Comparison of ENCODE assay signal across 21 cellular contexts in genomic region chr6:166228839-166229528, GRCh38.
DNase-seq lines count a peak whose midpoint lies in the region; ATAC-seq, FAIRE-seq and TF ChIP-seq lines count a peak whose summit lies in the region.
"Had no signal": no experiment of that assay in that cellular context is flagged by ENCODE, and none has a peak within 500 bp of the region (broad histone marks: within the 10 kb centered on the region; RNA-seq: fewer than 3 reads in every experiment).

No MANE protein-coding gene starts in this region.

- H3K27me3 Mint-ChIP-seq in effector memory CD8-positive, alpha-beta T cell = peaks cover 56 to 73% of the 10 kb centered on the region in 2 donors

- H3K4me1 ChIP-seq in BLaER1 = peaks cover 8% of the 10 kb centered on the region; the same call in 1 of the 2 replicates
- H3K4me1 ChIP-seq in HUES6 (ENCODE audit: control insufficient read depth, insufficient read depth, low read length) = peaks cover 16% of the 10 kb centered on the region
- H3K4me1 ChIP-seq: body of pancreas, gastroesophageal sphincter, uterus had no signal

- H4K20me1 ChIP-seq in BLaER1 = no peaks in the 10 kb centered on the region

- DNase-seq in GM12891 (ENCODE audit: insufficient read length, low spot score) = no peak
- no peak for DNase-seq in effector memory CD8-positive, alpha-beta T cell
- no peak for DNase-seq in DMS79 (lab: John Stamatoyannopoulos, UW)
- no peak for DNase-seq in nucleus accumbens (lab: John Stamatoyannopoulos, UW)
- DNase-seq in ecto neural progenitor cell (ENCODE audit: low spot score) = no peak
- DNase-seq: body of pancreas; COR-L47; erythroblast; HCEC 1CT; left ventricle myocardium superior; NCI-H187 treated with DMSO at 0.1 percent for 48 hours; NCI-H510A; SIG-M5; stimulated activated CD4-positive, alpha-beta T cell treated with anti-CD3 and anti-CD28 coated beads, Interleukin-2, amount 100 ng/mL, for 48 hours; uterus had no signal

- H3K9ac ChIP-seq in BLaER1 = no peak overlapping the region
- no peak overlapping the region for H3K9ac ChIP-seq in HUES6 (ENCODE audit: low read length)

- peaks cover 3% of the 10 kb centered on the region for H3K36me3 Mint-ChIP-seq in effector memory CD8-positive, alpha-beta T cell (ENCODE audit: insufficient read depth)

- ATAC-seq in effector memory CD8-positive, alpha-beta T cell (replicated peaks) = peak; percentile 37
- no peak for ATAC-seq in GM18498 (IDR thresholded peaks at IDR 0.05; ENCODE audit: unreplicated experiment)
- ATAC-seq: body of pancreas, gastroesophageal sphincter, left ventricle myocardium superior had no signal

- no peak overlapping the region for H3K4me3 ChIP-seq in BLaER1
- peak overlapping the region; percentile 14; the same call in 1 of the 2 replicates for H3K4me3 ChIP-seq in HUES6 (ENCODE audit: low read depth, low read length)
- H3K4me3 ChIP-seq: body of pancreas, coronary artery, gastroesophageal sphincter, uterus had no signal

- H3K36me3 ChIP-seq in BLaER1 (no peaks in the 10 kb centered on the region), HUES6 (ENCODE audit: control insufficient read depth, insufficient read depth, low read length) (no peaks in the 10 kb centered on the region)
- H3K36me3 ChIP-seq: gastroesophageal sphincter, uterus had no signal

- H3K9me3 ChIP-seq in BLaER1 (no peaks in the 10 kb centered on the region), HUES6 (ENCODE audit: control insufficient read depth, insufficient read depth, low read depth, low read length) (no peaks in the 10 kb centered on the region)
- H3K9me3 ChIP-seq: body of pancreas, uterus had no signal

- no peak overlapping the region for H3K27ac Mint-ChIP-seq in effector memory CD8-positive, alpha-beta T cell

- H3K4me3 Mint-ChIP-seq in effector memory CD8-positive, alpha-beta T cell = no peak overlapping the region

- H3K27ac ChIP-seq in BLaER1 (no peak overlapping the region), HUES6 (ENCODE audit: low read depth, low read length) (no peak overlapping the region)
- H3K27ac ChIP-seq: body of pancreas, coronary artery, gastroesophageal sphincter, uterus had no signal

- H3K4me2 ChIP-seq in BLaER1 = peak overlapping the region; percentile 26; the same call in 1 of the 2 replicates

- no peaks in the 10 kb centered on the region for H3K27me3 ChIP-seq in BLaER1
- peaks cover 18% of the 10 kb centered on the region; the same call in 1 of the 2 replicates for H3K27me3 ChIP-seq in HUES6 (ENCODE audit: control insufficient read depth, insufficient read depth, low read length)
- H3K27me3 ChIP-seq: body of pancreas had no signal

- no peak for TF ChIP-seq POLR2A in GM12891 (IDR thresholded peaks at IDR 0.05; ENCODE audit: low read depth, low read length)

- H3K4me1 Mint-ChIP-seq in effector memory CD8-positive, alpha-beta T cell (ENCODE audit: low read depth in 2 of 2) = peaks cover 0 to 3% of the 10 kb centered on the region in 2 donors

- no peaks in the 10 kb centered on the region for H3K9me3 Mint-ChIP-seq in effector memory CD8-positive, alpha-beta T cell

- FAIRE-seq in GM12891 (lab: Jason Lieb, UNC) = peak; percentile 86
- FAIRE-seq: GM12892 had no signal

TF ChIP-seq in GM12891, 5 proteins besides CTCF, POLR2A, EP300 and RAD21:
- TF ChIP-seq PAX5 (IDR thresholded peaks at IDR 0.05; ENCODE audit: insufficient read depth, low read length, severe bottlenecking) = no peak
- peak; percentile 80 for TF ChIP-seq SPI1 (IDR thresholded peaks at IDR 0.05; ENCODE audit: low read depth, low read length)
